ENCODE assay signal across 19 cellular contexts in the genomic region with DNA sequence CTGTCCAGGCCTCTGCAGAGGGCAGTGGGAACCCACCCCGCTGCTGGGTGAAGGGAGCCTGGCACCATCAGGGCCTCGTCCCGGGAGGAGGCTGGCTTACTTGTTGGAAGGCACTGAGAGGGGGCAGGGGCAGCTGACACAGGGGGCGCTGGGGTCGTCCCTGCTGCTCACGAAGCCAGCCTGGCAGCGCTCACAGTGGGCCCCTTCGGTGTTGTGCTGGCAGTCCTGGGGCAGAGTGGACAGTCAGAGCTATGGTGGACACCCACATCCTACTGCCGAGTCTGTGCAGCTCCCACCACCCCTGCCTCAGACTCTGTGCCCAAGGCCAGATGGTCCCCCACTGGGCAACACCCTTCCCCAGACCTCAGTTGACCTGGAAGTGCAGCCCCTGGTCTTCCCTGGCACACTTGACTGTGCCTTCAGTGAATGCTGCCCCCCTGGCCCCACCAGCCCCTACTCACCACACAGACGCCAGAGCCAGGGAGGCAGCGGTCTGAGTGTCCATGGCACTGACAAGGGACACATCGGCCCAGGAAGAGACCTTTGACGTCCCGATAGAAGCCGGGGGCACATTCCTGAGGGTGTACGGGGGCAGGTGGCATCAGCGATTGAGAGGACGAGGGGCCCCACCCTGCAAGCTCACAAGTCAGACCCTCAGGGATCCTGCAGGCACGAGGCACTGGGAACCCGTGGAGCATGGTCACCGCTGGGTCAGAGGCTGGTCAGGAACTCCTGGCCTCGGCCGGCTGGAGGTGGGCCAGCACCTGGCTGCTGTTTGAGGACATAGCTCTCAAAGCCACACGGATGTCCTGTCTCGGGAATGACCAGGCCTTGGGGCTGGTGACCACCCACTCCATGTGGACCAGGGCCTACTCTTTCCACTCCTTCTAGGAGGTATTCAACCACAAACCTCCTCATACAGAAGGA.
"Had no signal": no experiment of that assay in that cellular context is flagged by ENCODE, and none has a peak within 500 bp of the region (broad histone marks: within the 10 kb centered on the region; RNA-seq: fewer than 3 reads in every experiment).

No MANE protein-coding gene starts in this region.

- H3K27me3 ChIP-seq: hepatocyte, stomach, transverse colon had no signal

- DNase-seq: effector CD4-positive, alpha-beta T cell; endodermal cell; erythroblast; foreskin melanocyte; head of caudate nucleus; left colon; mucosa of descending colon; posterior cingulate gyrus; small intestine; stimulated activated CD4-positive, alpha-beta T cell treated with anti-CD3 and anti-CD28 coated beads, Interleukin-12 subunit alpha, Interleukin-12 subunit beta, amount 100 ng/mL, for 4 hours; stimulated activated naive CD4-positive, alpha-beta T cell; stomach; substantia nigra; transverse colon had no signal

- H3K4me3 ChIP-seq: coronary artery, hepatocyte, mucosa of descending colon, stomach, thoracic aorta, transverse colon had no signal

- ATAC-seq: left colon; mucosa of descending colon; naive thymus-derived CD8-positive, alpha-beta T cell had no signal

- H3K9me3 Mint-ChIP-seq: naive thymus-derived CD8-positive, alpha-beta T cell had no signal

- H3K27ac ChIP-seq: coronary artery, hepatocyte, stomach, thoracic aorta, transverse colon had no signal

- H3K27ac Mint-ChIP-seq: endodermal cell had no signal

- H3K4me1 Mint-ChIP-seq: endodermal cell had no signal

- FAIRE-seq: endothelial cell of umbilical vein, small intestine had no signal

- H3K4me3 Mint-ChIP-seq: endodermal cell; naive thymus-derived CD8-positive, alpha-beta T cell had no signal

- H3K36me3 Mint-ChIP-seq: naive thymus-derived CD8-positive, alpha-beta T cell had no signal

- H3K4me1 ChIP-seq: stomach, transverse colon had no signal

- H2AFZ ChIP-seq: hepatocyte had no signal

- H3K27me3 Mint-ChIP-seq: naive thymus-derived CD8-positive, alpha-beta T cell had no signal

- H3K36me3 ChIP-seq: transverse colon had no signal

- H3K4me2 ChIP-seq: hepatocyte had no signal

- H3K9me3 ChIP-seq: mucosa of descending colon, stomach, thoracic aorta, transverse colon had no signal

- H3K79me2 ChIP-seq: hepatocyte had no signal
